14 cellular contexts compared by ENCODE assay signal in the genomic region with DNA sequence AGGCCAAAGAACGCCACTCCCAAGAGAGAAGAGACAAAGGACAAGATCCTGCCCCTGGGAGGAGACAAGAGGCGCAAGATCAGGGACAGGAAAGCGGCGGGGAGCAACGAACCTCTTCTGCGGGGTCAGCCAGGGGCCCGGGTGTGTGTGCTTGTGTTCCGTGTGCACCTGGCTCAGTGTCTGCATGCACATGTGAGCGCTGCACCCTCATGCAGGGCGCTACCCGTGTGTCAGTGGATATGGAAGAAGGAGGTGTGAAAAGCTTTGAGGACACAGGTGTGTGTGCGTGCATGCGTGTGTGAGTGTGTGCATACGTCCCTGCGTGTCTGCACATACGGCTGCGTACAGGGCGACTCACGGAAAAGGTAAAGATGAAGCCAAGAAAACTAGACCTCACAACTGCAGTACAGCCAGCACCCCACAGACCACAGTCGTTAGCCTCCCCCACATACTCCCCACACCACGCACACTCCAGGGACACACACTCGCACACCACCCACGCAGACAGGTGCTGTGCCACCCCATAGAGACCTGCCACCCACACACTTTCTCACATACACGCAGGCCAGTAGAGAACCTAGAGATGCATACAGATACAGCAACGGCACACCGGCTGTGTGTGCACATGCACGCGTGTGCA. TPM values are rescaled to one million over a fixed set of nuclear protein-coding genes. Genes with fewer than 3 reads are reported as not detected.
DNase-seq lines count a peak whose midpoint lies in the region; ATAC-seq and TF ChIP-seq lines count a peak whose summit lies in the region.
"Had no signal": no experiment of that assay in that cellular context is flagged by ENCODE, and none has a peak within 500 bp of the region (broad histone marks: within the 10 kb centered on the region; RNA-seq: fewer than 3 reads in every experiment).

No MANE protein-coding gene starts in this region.

- no peak for ATAC-seq in activated B cell treated with CpG ODN at 0.5 μM for 24 hours (ENCODE audit: low read depth)
- ATAC-seq in heart right ventricle = peak in 3 of 8 donors; percentile 7 to 16 (median 15)
- ATAC-seq in GM21360 (IDR thresholded peaks at IDR 0.05; ENCODE audit: unreplicated experiment) = no peak

- H3K9me3 ChIP-seq in heart right ventricle (no peaks in the 10 kb centered on the region), subcutaneous abdominal adipose tissue (ENCODE audit: control insufficient read depth in 5 of 5, low read length in 5 of 5) (no peaks in the 10 kb centered on the region), ascending aorta (no peaks in the 10 kb centered on the region)
- H3K9me3 ChIP-seq: ovary had no signal

- no peaks in the 10 kb centered on the region for H3K27me3 Mint-ChIP-seq in activated naive CD4-positive, alpha-beta T cell treated with anti-CD3 and anti-CD28 coated beads, Interleukin-2, amount 50 U/mL, for 24 hours
- peaks cover 43% of the 10 kb centered on the region for H3K27me3 Mint-ChIP-seq in activated B cell treated with CpG ODN at 0.5 μM for 24 hours

- H3K27ac ChIP-seq in heart right ventricle (no peak overlapping the region), subcutaneous abdominal adipose tissue (ENCODE audit: low read depth, low read length) (no peak overlapping the region), ascending aorta (no peak overlapping the region)
- H3K27ac ChIP-seq: ovary had no signal

- peaks cover 0 to 11% (median 4%) of the 10 kb centered on the region in 9 donors for H3K4me1 ChIP-seq in heart right ventricle
- H3K4me1 ChIP-seq in subcutaneous abdominal adipose tissue (ENCODE audit: control insufficient read depth in 5 of 5, insufficient read depth in 5 of 5, low read length in 5 of 5) = peaks cover 0 to 7% (median 5%) of the 10 kb centered on the region in 5 donors
- H3K4me1 ChIP-seq in ascending aorta = peaks cover 4 to 13% of the 10 kb centered on the region in 2 donors

- WGBS in heart right ventricle, 2 donors = 75% methylated on average over 28 of the region's 28 CpGs

- no peak for DNase-seq in activated naive CD4-positive, alpha-beta T cell (lab: John Stamatoyannopoulos, UW)
- DNase-seq in activated B cell treated with CpG ODN at 0.5 μM for 24 hours (no peak), heart right ventricle (no peak), ascending aorta (ENCODE audit: low spot score in 2 of 2) (no peak), ecto neural progenitor cell (ENCODE audit: low spot score) (no peak)
- DNase-seq: GDM1, KG1, mesenchymal stem cell, NCI-H1694 treated with DMSO at 0.1 percent for 48 hours, NCI-H748 treated with DMSO at 0.1 percent for 48 hours had no signal

- H3K36me3 Mint-ChIP-seq in activated naive CD4-positive, alpha-beta T cell treated with anti-CD3 and anti-CD28 coated beads, Interleukin-2, amount 50 U/mL, for 24 hours = no peaks in the 10 kb centered on the region
- no peaks in the 10 kb centered on the region for H3K36me3 Mint-ChIP-seq in activated B cell treated with CpG ODN at 0.5 μM for 24 hours (ENCODE audit: low read depth)

- peak overlapping the region; percentile 90 for H3K4me3 Mint-ChIP-seq in activated naive CD4-positive, alpha-beta T cell treated with anti-CD3 and anti-CD28 coated beads, Interleukin-2, amount 50 U/mL, for 24 hours
- peak overlapping the region; percentile 26 for H3K4me3 Mint-ChIP-seq in activated B cell treated with CpG ODN at 0.5 μM for 24 hours

- H3K36me3 ChIP-seq in heart right ventricle (no peaks in the 10 kb centered on the region), subcutaneous abdominal adipose tissue (ENCODE audit: control insufficient read depth in 5 of 5, insufficient read depth in 5 of 5, low read length in 5 of 5) (no peaks in the 10 kb centered on the region), ascending aorta (no peaks in the 10 kb centered on the region)
- H3K36me3 ChIP-seq: ovary had no signal

- no peak for TF ChIP-seq CTCF in activated B cell treated with CpG ODN at 0.5 μM for 24 hours (IDR thresholded peaks at IDR 0.05)
- peak in 1 of 9 donors; percentile 5 for TF ChIP-seq CTCF in heart right ventricle (IDR thresholded peaks at IDR 0.05)
- TF ChIP-seq CTCF in ascending aorta (IDR thresholded peaks at IDR 0.05) = no peak

- CTCF ChIA-PET in activated B cell treated with CpG ODN at 0.5 μM for 24 hours (lab: Charles Lee) = no interaction called here

- peaks cover 4% of the 10 kb centered on the region for H3K4me1 Mint-ChIP-seq in activated naive CD4-positive, alpha-beta T cell treated with anti-CD3 and anti-CD28 coated beads, Interleukin-2, amount 50 U/mL, for 24 hours
- H3K4me1 Mint-ChIP-seq in activated B cell treated with CpG ODN at 0.5 μM for 24 hours = no peaks in the 10 kb centered on the region

- peak overlapping the region; percentile 89 for H3K27ac Mint-ChIP-seq in activated naive CD4-positive, alpha-beta T cell treated with anti-CD3 and anti-CD28 coated beads, Interleukin-2, amount 50 U/mL, for 24 hours
- no peak overlapping the region for H3K27ac Mint-ChIP-seq in activated B cell treated with CpG ODN at 0.5 μM for 24 hours

- H3K4me3 ChIP-seq in heart right ventricle (peak overlapping the region in 7 of 10 donors; percentile 22 to 49 (median 40)), subcutaneous abdominal adipose tissue (ENCODE audit: low read depth in 1 of 5, low read length in 5 of 5) (peak overlapping the region in 4 of 5 donors; percentile 41 to 52 (median 46)), ascending aorta (no peak overlapping the region)
- H3K4me3 ChIP-seq: ovary had no signal

- H3K27me3 ChIP-seq in heart right ventricle (peaks cover 0 to 23% (median 3%) of the 10 kb centered on the region in 7 donors), subcutaneous abdominal adipose tissue (ENCODE audit: control insufficient read depth in 5 of 5, insufficient read depth in 4 of 5, low read length in 5 of 5) (peaks cover 11 to 22% (median 17%) of the 10 kb centered on the region in 5 donors), ascending aorta (no peaks in the 10 kb centered on the region)
- H3K27me3 ChIP-seq: ovary had no signal

- no peaks in the 10 kb centered on the region for H3K9me3 Mint-ChIP-seq in activated naive CD4-positive, alpha-beta T cell treated with anti-CD3 and anti-CD28 coated beads, Interleukin-2, amount 50 U/mL, for 24 hours
- no peaks in the 10 kb centered on the region for H3K9me3 Mint-ChIP-seq in activated B cell treated with CpG ODN at 0.5 μM for 24 hours

- POLR2A ChIA-PET in activated B cell treated with CpG ODN at 0.5 μM for 24 hours (lab: Charles Lee) = no interaction called here

- no peak overlapping the region for H3K9ac ChIP-seq in subcutaneous abdominal adipose tissue (ENCODE audit: low read length in 5 of 5)

- intact Hi-C loops in activated B cell treated with CpG ODN at 0.5 μM for 24 hours (cut with micrococcal nuclease) = no loop called here
- intact Hi-C loops in heart right ventricle (cut with DNase I) = loop anchor here in 5 of 10 donors (2.0 to 10.0 kb wide), 5 partner anchors 69 to 167 kb away; no protein-coding TSS in a partner anchor
- intact Hi-C loops in ascending aorta (cut with DNase I) = loop anchor here (5.0 kb wide), 1 partner anchor 365 kb away; the partner anchor contains the start of gene GLB1L2

RNA-seq across cellular contexts. Expression of gene IGSF9B, which starts 11.0 kb away (rescaled TPM):
- total RNA-seq in activated B cell treated with CpG ODN at 0.5 μM for 24 hours (0.83 and 2.0 TPM in 2 replicates), heart right ventricle (10 to 100 TPM; 31.0 to 72.3 (median 50.1) TPM), ascending aorta (162 TPM)
- polyA plus RNA-seq in heart right ventricle = 10 to 100 TPM in 1 of 2 donors, 1 to 10 TPM in 1; 6.7 to 37.2 TPM

Comparison
In these comparisons a context has a peak if more than half of its experiments do, and no peak if none do; other contexts are left out.
1. H3K4me3 ChIP-seq: peak in heart right ventricle (7 of 10) and subcutaneous abdominal adipose tissue (4 of 5); none in ascending aorta (0 of 2).
2. RNA of gene IGSF9B, which starts 11.0 kb away (total RNA-seq): 162 TPM in ascending aorta (single experiment) and 31.0 to 72.3 TPM in heart right ventricle; 0.83 to 2.0 TPM in activated B cell treated with CpG ODN at 0.5 μM for 24 hours; every median in the first group is over 10 times any median in the second.